In genomic region chr14:96413526-96413925, GRCh38 we compare ENCODE assay signal across 35 cellular contexts. TPM values are rescaled to one million over a fixed set of nuclear protein-coding genes. Genes with fewer than 3 reads are reported as not detected.
"Had no signal": no experiment of that assay in that cellular context is flagged by ENCODE, and none has a peak within 500 bp of the region (broad histone marks: within the 10 kb centered on the region; RNA-seq: fewer than 3 reads in every experiment).

No MANE protein-coding gene starts in this region.

- H3K9me3 ChIP-seq: ascending aorta had no signal

- H3K27me3 Mint-ChIP-seq: activated B cell treated with CpG ODN at 0.5 μM for 24 hours; activated CD4-positive, alpha-beta memory T cell treated with anti-CD3 and anti-CD28 coated beads for 36 hours; activated CD4-positive, alpha-beta T cell treated with anti-CD3 and anti-CD28 coated beads, Interleukin-2, amount 10 ng/mL, durations not matched to agents 24 days and 14 days; activated CD8-positive, alpha-beta T cell treated with anti-CD3 and anti-CD28 coated beads for 36 hours; activated naive CD4-positive, alpha-beta T cell treated with anti-CD3 and anti-CD28 coated beads, Interleukin-2, amount 10 ng/mL, durations not matched to agents 7 days and 5 days; activated naive CD8-positive, alpha-beta T cell; activated naive CD8-positive, alpha-beta T cell treated with anti-CD3 and anti-CD28 coated beads, Interleukin-2, amount 10 ng/mL, durations not matched to agents 7 days and 5 days; activated T-cell treated with anti-CD3 and anti-CD28 coated beads, Interleukin-2, amount 50 U/mL, for 24 hours had no signal

- H3K27me3 ChIP-seq: ascending aorta, cardiac muscle cell had no signal

- H3K27ac ChIP-seq: ascending aorta, cardiac muscle cell, VCaP had no signal

- ATAC-seq: activated CD8-positive, alpha-beta T cell treated with anti-CD3 and anti-CD28 coated beads for 36 hours; activated naive CD8-positive, alpha-beta T cell treated with anti-CD3 and anti-CD28 coated beads, Interleukin-2, amount 50 U/mL, for 24 hours had no signal

- DNase-seq: activated B cell treated with CpG ODN at 0.5 μM for 24 hours; activated CD4-positive, alpha-beta memory T cell treated with anti-CD3 and anti-CD28 coated beads for 36 hours; activated CD4-positive, alpha-beta T cell treated with anti-CD3 and anti-CD28 coated beads for 4 hours; activated CD4-positive, alpha-beta T cell treated with anti-CD3 and anti-CD28 coated beads, Interleukin-2, amount 10 ng/mL, durations not matched to agents 24 days and 14 days; activated CD4-positive, alpha-beta T cell treated with anti-CD3 and anti-CD28 coated beads, Interleukin-2, amount 50 U/mL, for 1 hour; activated CD4-positive, alpha-beta T cell treated with anti-CD3 and anti-CD28 coated beads, Interleukin-2, amount 50 U/mL, for 4 hours; activated CD4-positive, CD25-positive, alpha-beta regulatory T cell treated with anti-CD3 and anti-CD28 coated beads, Interleukin-2, amount 50 U/mL, for 72 hours; activated CD8-positive, alpha-beta memory T cell treated with anti-CD3 and anti-CD28 coated beads, Interleukin-2, amount 50 U/mL, for 4 hours; activated CD8-positive, alpha-beta T cell treated with anti-CD3 and anti-CD28 coated beads for 36 hours; activated effector memory CD4-positive, alpha-beta T cell treated with Interleukin-2 at 50 U/mL for 16 hours; activated gamma-delta T cell; activated naive CD4-positive, alpha-beta T cell treated with anti-CD3 and anti-CD28 coated beads, Interleukin-2, amount 10 ng/mL, durations not matched to agents 7 days and 5 days; activated naive CD4-positive, alpha-beta T cell treated with Interleukin-2 at 50 U/mL for 16 hours; activated naive CD8-positive, alpha-beta T cell treated with anti-CD3 and anti-CD28 coated beads, Interleukin-2, amount 10 ng/mL, durations not matched to agents 7 days and 5 days; activated naive CD8-positive, alpha-beta T cell treated with anti-CD3 and anti-CD28 coated beads, Interleukin-2, amount 50 U/mL, for 24 hours; activated T-cell treated with anti-CD3 and anti-CD28 coated beads for 4 hours; activated T-cell treated with anti-CD3 and anti-CD28 coated beads, Interleukin-2, amount 50 U/mL, for 24 hours; activated T-cell treated with anti-CD3 and anti-CD28 coated beads, Interleukin-2, amount 50 U/mL, for 48 hours; amygdala; anterior cingulate cortex; caudate nucleus; cerebellar nuclear complex; T-helper 1 cell; T-helper 2 cell; T-helper 9 cell had no signal

- H3K36me3 ChIP-seq: ascending aorta, cardiac muscle cell had no signal

- H3K4me3 Mint-ChIP-seq: activated B cell treated with CpG ODN at 0.5 μM for 24 hours; activated CD4-positive, alpha-beta memory T cell treated with anti-CD3 and anti-CD28 coated beads for 36 hours; activated CD4-positive, alpha-beta T cell treated with anti-CD3 and anti-CD28 coated beads, Interleukin-2, amount 10 ng/mL, durations not matched to agents 24 days and 14 days; activated CD8-positive, alpha-beta T cell treated with anti-CD3 and anti-CD28 coated beads for 36 hours; activated naive CD4-positive, alpha-beta T cell treated with anti-CD3 and anti-CD28 coated beads, Interleukin-2, amount 10 ng/mL, durations not matched to agents 7 days and 5 days; activated naive CD4-positive, alpha-beta T cell treated with anti-CD3 and anti-CD28 coated beads, Interleukin-2, amount 50 U/mL, for 24 hours; activated naive CD8-positive, alpha-beta T cell; activated naive CD8-positive, alpha-beta T cell treated with anti-CD3 and anti-CD28 coated beads, Interleukin-2, amount 10 ng/mL, durations not matched to agents 7 days and 5 days; activated naive CD8-positive, alpha-beta T cell treated with anti-CD3 and anti-CD28 coated beads, Interleukin-2, amount 50 U/mL, for 24 hours; activated T-cell treated with anti-CD3 and anti-CD28 coated beads, Interleukin-2, amount 50 U/mL, for 24 hours; brain; central memory CD8-positive, alpha-beta T cell; T-helper 1 cell treated with Interleukin-12 subunit alpha and Interleukin-12 subunit beta and Interleukin-4 antibody, amounts not matched to agents 30 μg/mL and 1 μg/mL, for 36 hours; T-helper 2 cell treated with Interferon-gamma antibody and Interleukin-4, amounts not matched to agents 5 μg/mL and 100 μg/mL, for 36 hours had no signal

- H3K9me3 Mint-ChIP-seq: activated B cell treated with CpG ODN at 0.5 μM for 24 hours; activated CD4-positive, alpha-beta memory T cell treated with anti-CD3 and anti-CD28 coated beads for 36 hours; activated CD4-positive, alpha-beta T cell treated with anti-CD3 and anti-CD28 coated beads, Interleukin-2, amount 10 ng/mL, durations not matched to agents 24 days and 14 days; activated CD8-positive, alpha-beta T cell treated with anti-CD3 and anti-CD28 coated beads for 36 hours; activated naive CD4-positive, alpha-beta T cell treated with anti-CD3 and anti-CD28 coated beads, Interleukin-2, amount 10 ng/mL, durations not matched to agents 7 days and 5 days; activated naive CD4-positive, alpha-beta T cell treated with anti-CD3 and anti-CD28 coated beads, Interleukin-2, amount 50 U/mL, for 24 hours; activated naive CD8-positive, alpha-beta T cell treated with anti-CD3 and anti-CD28 coated beads, Interleukin-2, amount 10 ng/mL, durations not matched to agents 7 days and 5 days; activated naive CD8-positive, alpha-beta T cell treated with anti-CD3 and anti-CD28 coated beads, Interleukin-2, amount 50 U/mL, for 24 hours; activated T-cell treated with anti-CD3 and anti-CD28 coated beads, Interleukin-2, amount 50 U/mL, for 24 hours; activated T-helper 2 cell treated with anti-CD3 and anti-CD28 coated beads, Interferon-gamma antibody, Interleukin-2, Interleukin-4, amounts not matched to agents 10 μg/mL and 5 μg/mL and 100 μg/mL, durations not matched to agents 14 hours and 24 hours and 36 hours; brain; central memory CD8-positive, alpha-beta T cell; T-helper 1 cell treated with Interleukin-12 subunit alpha and Interleukin-12 subunit beta and Interleukin-4 antibody, amounts not matched to agents 30 μg/mL and 1 μg/mL, for 36 hours; T-helper 2 cell treated with Interferon-gamma antibody and Interleukin-4, amounts not matched to agents 5 μg/mL and 100 μg/mL, for 36 hours had no signal

- H3K4me1 ChIP-seq: ascending aorta had no signal

- H3K4me3 ChIP-seq: ascending aorta, cardiac muscle cell had no signal

- H3K4me1 Mint-ChIP-seq: activated B cell treated with CpG ODN at 0.5 μM for 24 hours; activated CD4-positive, alpha-beta T cell treated with anti-CD3 and anti-CD28 coated beads, Interleukin-2, amount 10 ng/mL, durations not matched to agents 24 days and 14 days; activated naive CD4-positive, alpha-beta T cell treated with anti-CD3 and anti-CD28 coated beads, Interleukin-2, amount 10 ng/mL, durations not matched to agents 7 days and 5 days; activated naive CD4-positive, alpha-beta T cell treated with anti-CD3 and anti-CD28 coated beads, Interleukin-2, amount 50 U/mL, for 24 hours; activated naive CD8-positive, alpha-beta T cell treated with anti-CD3 and anti-CD28 coated beads, Interleukin-2, amount 50 U/mL, for 24 hours; central memory CD8-positive, alpha-beta T cell had no signal

- H3K27ac Mint-ChIP-seq: activated B cell treated with CpG ODN at 0.5 μM for 24 hours; activated CD4-positive, alpha-beta memory T cell treated with anti-CD3 and anti-CD28 coated beads for 36 hours; activated CD4-positive, alpha-beta T cell treated with anti-CD3 and anti-CD28 coated beads, Interleukin-2, amount 10 ng/mL, durations not matched to agents 24 days and 14 days; activated CD8-positive, alpha-beta T cell treated with anti-CD3 and anti-CD28 coated beads for 36 hours; activated naive CD4-positive, alpha-beta T cell treated with anti-CD3 and anti-CD28 coated beads, Interleukin-2, amount 10 ng/mL, durations not matched to agents 7 days and 5 days; activated naive CD4-positive, alpha-beta T cell treated with anti-CD3 and anti-CD28 coated beads, Interleukin-2, amount 50 U/mL, for 24 hours; activated naive CD8-positive, alpha-beta T cell; activated naive CD8-positive, alpha-beta T cell treated with anti-CD3 and anti-CD28 coated beads, Interleukin-2, amount 10 ng/mL, durations not matched to agents 7 days and 5 days; activated naive CD8-positive, alpha-beta T cell treated with anti-CD3 and anti-CD28 coated beads, Interleukin-2, amount 50 U/mL, for 24 hours; activated T-cell treated with anti-CD3 and anti-CD28 coated beads, Interleukin-2, amount 50 U/mL, for 24 hours; activated T-helper 2 cell treated with anti-CD3 and anti-CD28 coated beads, Interferon-gamma antibody, Interleukin-2, Interleukin-4, amounts not matched to agents 10 μg/mL and 5 μg/mL and 100 μg/mL, durations not matched to agents 14 hours and 24 hours and 36 hours; T-helper 1 cell treated with Interleukin-12 subunit alpha and Interleukin-12 subunit beta and Interleukin-4 antibody, amounts not matched to agents 30 μg/mL and 1 μg/mL, for 36 hours; T-helper 2 cell treated with Interferon-gamma antibody and Interleukin-4, amounts not matched to agents 5 μg/mL and 100 μg/mL, for 36 hours had no signal

- H3K36me3 Mint-ChIP-seq: activated CD4-positive, alpha-beta memory T cell treated with anti-CD3 and anti-CD28 coated beads for 36 hours; activated naive CD4-positive, alpha-beta T cell treated with anti-CD3 and anti-CD28 coated beads, Interleukin-2, amount 10 ng/mL, durations not matched to agents 7 days and 5 days; activated naive CD4-positive, alpha-beta T cell treated with anti-CD3 and anti-CD28 coated beads, Interleukin-2, amount 50 U/mL, for 24 hours; activated naive CD8-positive, alpha-beta T cell; activated naive CD8-positive, alpha-beta T cell treated with anti-CD3 and anti-CD28 coated beads, Interleukin-2, amount 10 ng/mL, durations not matched to agents 7 days and 5 days; brain had no signal

RNA-seq across cellular contexts. Expression of gene AK7, which starts 21.6 kb away (rescaled TPM):
- total RNA-seq: activated CD4-positive, alpha-beta T cell treated with anti-CD3 and anti-CD28 coated beads, Interleukin-2, amount 10 ng/mL, durations not matched to agents 24 days and 14 days; ascending aorta had no signal
